In the genomic region with DNA sequence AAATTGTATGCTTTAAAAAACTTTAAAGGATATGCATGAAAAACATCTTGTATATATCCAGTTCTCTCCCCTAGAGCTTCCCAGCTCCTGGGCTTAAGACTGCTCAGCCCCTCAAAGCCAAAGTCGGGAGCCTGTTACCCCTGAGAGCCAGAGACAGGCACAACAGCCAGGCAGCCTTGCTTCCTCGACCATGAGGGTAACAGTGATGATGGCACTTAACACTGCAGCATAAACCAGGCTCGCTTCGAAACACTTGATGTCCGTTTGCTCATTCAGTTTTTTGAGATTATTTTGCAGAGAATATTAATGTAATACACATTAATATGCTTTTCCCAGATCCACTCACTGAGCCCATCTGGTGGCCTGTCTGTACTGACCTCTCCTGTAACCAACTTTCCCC, we compare ENCODE assay signal across 32 cellular contexts. TPM values are rescaled to one million over a fixed set of nuclear protein-coding genes. Genes with fewer than 3 reads are reported as not detected.
"Had no signal": no experiment of that assay in that cellular context is flagged by ENCODE, and none has a peak within 500 bp of the region (broad histone marks: within the 10 kb centered on the region; RNA-seq: fewer than 3 reads in every experiment).

No MANE protein-coding gene starts in this region.

- H3K27ac ChIP-seq: ascending aorta, cardiac muscle cell, Peyer's patch had no signal

- H3K4me1 ChIP-seq: ascending aorta, Peyer's patch had no signal

- H3K4me3 Mint-ChIP-seq: activated CD4-positive, alpha-beta T cell treated with anti-CD3 and anti-CD28 coated beads for 36 hours; activated CD4-positive, alpha-beta T cell treated with anti-CD3 and anti-CD28 coated beads, Interleukin-2, amount 10 ng/mL, durations not matched to agents 7 days and 5 days; activated CD8-positive, alpha-beta T cell treated with anti-CD3 and anti-CD28 coated beads, Interleukin-2, amount 10 ng/mL, durations not matched to agents 7 days and 5 days; activated naive CD4-positive, alpha-beta T cell treated with anti-CD3 and anti-CD28 coated beads, Interleukin-2, amount 50 U/mL, for 24 hours; activated naive CD8-positive, alpha-beta T cell treated with anti-CD3 and anti-CD28 coated beads, Interleukin-2, amount 10 ng/mL, durations not matched to agents 7 days and 5 days; activated T-cell treated with anti-CD3 and anti-CD28 coated beads, Interleukin-2, amount 50 U/mL, for 24 hours; central memory CD8-positive, alpha-beta T cell; T-cell had no signal

- H3K27ac Mint-ChIP-seq: activated CD4-positive, alpha-beta T cell treated with anti-CD3 and anti-CD28 coated beads for 36 hours; activated CD4-positive, alpha-beta T cell treated with anti-CD3 and anti-CD28 coated beads, Interleukin-2, amount 10 ng/mL, durations not matched to agents 7 days and 5 days; activated CD8-positive, alpha-beta T cell treated with anti-CD3 and anti-CD28 coated beads, Interleukin-2, amount 10 ng/mL, durations not matched to agents 7 days and 5 days; activated naive CD4-positive, alpha-beta T cell treated with anti-CD3 and anti-CD28 coated beads, Interleukin-2, amount 50 U/mL, for 24 hours; activated naive CD8-positive, alpha-beta T cell treated with anti-CD3 and anti-CD28 coated beads, Interleukin-2, amount 10 ng/mL, durations not matched to agents 7 days and 5 days; activated T-cell treated with anti-CD3 and anti-CD28 coated beads, Interleukin-2, amount 50 U/mL, for 24 hours; activated T-helper 2 cell treated with anti-CD3 and anti-CD28 coated beads, Interferon-gamma antibody, Interleukin-2, Interleukin-4, amounts not matched to agents 10 μg/mL and 5 μg/mL and 100 μg/mL, durations not matched to agents 14 hours and 24 hours and 36 hours; T-cell had no signal

- H3K9me3 Mint-ChIP-seq: activated CD4-positive, alpha-beta T cell treated with anti-CD3 and anti-CD28 coated beads, Interleukin-2, amount 10 ng/mL, durations not matched to agents 7 days and 5 days; activated naive CD8-positive, alpha-beta T cell treated with anti-CD3 and anti-CD28 coated beads, Interleukin-2, amount 10 ng/mL, durations not matched to agents 7 days and 5 days; activated T-cell treated with anti-CD3 and anti-CD28 coated beads, Interleukin-2, amount 50 U/mL, for 24 hours; activated T-helper 2 cell treated with anti-CD3 and anti-CD28 coated beads, Interferon-gamma antibody, Interleukin-2, Interleukin-4, amounts not matched to agents 10 μg/mL and 5 μg/mL and 100 μg/mL, durations not matched to agents 14 hours and 24 hours and 36 hours; central memory CD8-positive, alpha-beta T cell had no signal

- H3K9me3 ChIP-seq: ascending aorta, Peyer's patch had no signal

- H3K27me3 ChIP-seq: ascending aorta, cardiac muscle cell, Peyer's patch had no signal

- H3K27me3 Mint-ChIP-seq: activated CD4-positive, alpha-beta T cell treated with anti-CD3 and anti-CD28 coated beads for 36 hours; activated naive CD4-positive, alpha-beta T cell treated with anti-CD3 and anti-CD28 coated beads, Interleukin-2, amount 50 U/mL, for 24 hours; activated T-cell treated with anti-CD3 and anti-CD28 coated beads, Interleukin-2, amount 50 U/mL, for 24 hours; central memory CD8-positive, alpha-beta T cell had no signal

- ATAC-seq: activated CD4-positive, alpha-beta T cell treated with anti-CD3 and anti-CD28 coated beads for 36 hours; activated CD4-positive, CD25-positive, alpha-beta regulatory T cell treated with anti-CD3 and anti-CD28 coated beads, Interleukin-2, amount 50 U/mL, for 24 hours; activated CD8-positive, alpha-beta T cell treated with anti-CD3 and anti-CD28 coated beads, Interleukin-2, amount 10 ng/mL, durations not matched to agents 7 days and 5 days; T-cell had no signal

- DNase-seq: activated CD4-positive, alpha-beta T cell treated with anti-CD3 and anti-CD28 coated beads for 36 hours; activated CD4-positive, alpha-beta T cell treated with anti-CD3 and anti-CD28 coated beads, Interleukin-2, amount 10 ng/mL, durations not matched to agents 7 days and 5 days; activated CD4-positive, alpha-beta T cell treated with anti-CD3 and anti-CD28 coated beads, Interleukin-2, amount 50 U/mL, for 48 hours; activated CD8-positive, alpha-beta T cell treated with anti-CD3 and anti-CD28 coated beads, Interleukin-2, amount 10 ng/mL, durations not matched to agents 7 days and 5 days; activated gamma-delta T cell; activated naive CD4-positive, alpha-beta T cell treated with Interleukin-2 at 50 U/mL for 16 hours; activated naive CD8-positive, alpha-beta T cell treated with anti-CD3 and anti-CD28 coated beads, Interleukin-2, amount 10 ng/mL, durations not matched to agents 7 days and 5 days; activated T-cell treated with anti-CD3 and anti-CD28 coated beads, Interleukin-2, amount 50 U/mL, for 24 hours; amygdala; NCI-H1092 treated with DMSO at 0.1 percent for 48 hours; NCI-H1417; NCI-H146; NCI-H187; NCI-H2029 treated with DMSO at 0.1 percent for 48 hours; NCI-H2107; NCI-H2171; NCI-H510A; NCI-H526; NCI-H748 treated with DMSO at 0.1 percent for 48 hours; NK-92 treated with Interleukin-12 subunit alpha and Interleukin-12 subunit beta, amount 100 ng/mL, for 24 hours; Peyer's patch; RPMI8226; SIG-M5; T-cell; T-helper 2 cell; T-helper 9 cell had no signal

- H3K4me1 Mint-ChIP-seq: activated CD4-positive, alpha-beta T cell treated with anti-CD3 and anti-CD28 coated beads for 36 hours; activated CD4-positive, alpha-beta T cell treated with anti-CD3 and anti-CD28 coated beads, Interleukin-2, amount 10 ng/mL, durations not matched to agents 7 days and 5 days; activated naive CD4-positive, alpha-beta T cell treated with anti-CD3 and anti-CD28 coated beads, Interleukin-2, amount 50 U/mL, for 24 hours; activated naive CD8-positive, alpha-beta T cell treated with anti-CD3 and anti-CD28 coated beads, Interleukin-2, amount 10 ng/mL, durations not matched to agents 7 days and 5 days; central memory CD8-positive, alpha-beta T cell; T-cell had no signal

- H3K4me3 ChIP-seq: ascending aorta, cardiac muscle cell, Peyer's patch had no signal

RNA-seq across cellular contexts. Expression of a gene that starts 47.2 kb away (rescaled TPM):
- total RNA-seq: ascending aorta had no signal
